ENCODE assay signal across 1 cellular context in the genomic region with DNA sequence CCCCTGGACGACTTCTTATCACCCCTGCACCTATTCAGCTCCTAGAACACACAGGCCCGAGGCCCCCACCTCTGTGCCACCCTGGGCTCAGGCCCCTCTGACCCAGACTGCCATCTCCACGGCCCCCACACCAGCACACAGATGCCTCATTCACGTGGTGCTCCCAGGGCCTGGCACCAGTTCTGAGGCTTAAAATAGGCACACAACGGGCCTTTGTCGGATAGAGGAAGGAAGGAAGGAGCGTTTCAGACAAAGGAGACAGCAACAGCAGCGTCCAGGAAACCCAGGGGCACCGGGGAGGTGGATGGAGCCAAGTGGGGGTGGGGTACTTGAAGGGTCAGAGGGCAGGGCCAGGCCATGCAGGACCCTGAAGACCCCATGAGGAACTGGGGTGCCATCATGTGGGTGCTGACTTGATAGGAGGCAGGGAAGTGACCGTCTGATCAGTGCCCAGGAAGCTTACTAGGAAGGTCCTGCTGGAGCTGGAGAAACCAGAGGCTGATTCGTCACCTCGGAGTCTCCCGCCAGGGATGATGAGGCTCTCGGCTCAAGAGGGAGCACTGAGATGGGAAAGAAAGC.
TF ChIP-seq lines count a peak whose summit lies in the region.

No MANE protein-coding gene starts in this region.

TF ChIP-seq in HepG2, 621 proteins besides CTCF, POLR2A, EP300 and RAD21:
- peak; percentile 87 for TF ChIP-seq HNRNPL (IDR thresholded peaks at IDR 0.05; ENCODE audit: low read depth, low read length)
- TF ChIP-seq ZNF24 (IDR thresholded peaks at IDR 0.05), result no peak
